21 cellular contexts compared by ENCODE assay signal in the genomic region with DNA sequence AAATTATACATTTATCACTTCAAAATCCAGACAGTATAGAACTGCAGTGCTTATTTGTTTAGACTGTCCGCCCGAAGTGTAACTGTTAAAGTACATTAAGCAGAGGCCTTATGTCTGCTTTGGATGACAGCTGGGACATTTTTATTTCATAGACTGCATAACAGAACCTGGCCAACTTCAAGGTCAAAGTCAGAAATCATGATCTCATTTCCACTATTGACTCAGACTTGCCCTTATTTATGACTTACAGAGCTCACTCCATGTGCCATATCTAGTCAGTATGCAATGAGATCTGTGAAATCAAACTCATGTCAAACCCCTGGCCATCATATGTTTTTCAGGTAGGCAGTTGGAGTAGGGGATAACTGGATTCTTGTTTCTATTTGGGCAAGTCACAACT.
"Had no signal": no experiment of that assay in that cellular context is flagged by ENCODE, and none has a peak within 500 bp of the region (broad histone marks: within the 10 kb centered on the region; RNA-seq: fewer than 3 reads in every experiment).

No MANE protein-coding gene starts in this region.

- H3K27me3 ChIP-seq: dorsolateral prefrontal cortex, left lung, ovary, spleen, upper lobe of left lung had no signal

- H3K27me3 Mint-ChIP-seq: activated naive CD8-positive, alpha-beta T cell; stimulated activated naive B cell treated with anti-CD40 and anti-IgM and Interleukin-4, amounts not matched to agents 10 μg/mL and 1 μg/mL and 100 μg/mL, for 72 hours had no signal

- H3K4me1 ChIP-seq: upper lobe of left lung had no signal

- H3K27ac ChIP-seq: epithelial cell of prostate, foreskin keratinocyte, left lung, spleen, thoracic aorta, upper lobe of left lung had no signal

- H3K4me3 Mint-ChIP-seq: activated naive CD8-positive, alpha-beta T cell; activated T-cell treated with anti-CD3 and anti-CD28 coated beads, Interleukin-2, amount 50 U/mL, for 72 hours; naive thymus-derived CD4-positive, alpha-beta T cell; stimulated activated naive B cell treated with anti-CD40 and anti-IgM and Interleukin-4, amounts not matched to agents 10 μg/mL and 1 μg/mL and 100 μg/mL, for 72 hours; T-helper 1 cell treated with Interleukin-12 subunit alpha and Interleukin-12 subunit beta and Interleukin-4 antibody, amounts not matched to agents 30 μg/mL and 1 μg/mL, for 36 hours had no signal

- H3K9me3 Mint-ChIP-seq: activated T-cell treated with anti-CD3 and anti-CD28 coated beads, Interleukin-2, amount 50 U/mL, for 72 hours; stimulated activated naive B cell treated with anti-CD40 and anti-IgM and Interleukin-4, amounts not matched to agents 10 μg/mL and 1 μg/mL and 100 μg/mL, for 72 hours; T-helper 1 cell treated with Interleukin-12 subunit alpha and Interleukin-12 subunit beta and Interleukin-4 antibody, amounts not matched to agents 30 μg/mL and 1 μg/mL, for 36 hours had no signal

- H3K36me3 Mint-ChIP-seq: activated naive CD8-positive, alpha-beta T cell; naive thymus-derived CD4-positive, alpha-beta T cell; stimulated activated naive B cell treated with anti-CD40 and anti-IgM and Interleukin-4, amounts not matched to agents 10 μg/mL and 1 μg/mL and 100 μg/mL, for 72 hours had no signal

- H3K36me3 ChIP-seq: left lung, ovary, spleen, thoracic aorta, upper lobe of left lung had no signal

- H3K4me1 Mint-ChIP-seq: naive thymus-derived CD4-positive, alpha-beta T cell had no signal

- FAIRE-seq: keratinocyte had no signal

- H3K9me3 ChIP-seq: ovary, thoracic aorta had no signal

- ATAC-seq: foreskin keratinocyte; left lung; naive thymus-derived CD4-positive, alpha-beta T cell; sciatic nerve; stimulated activated naive B cell treated with anti-CD40 and anti-IgM and Interleukin-4, amounts not matched to agents 10 μg/mL and 1 μg/mL and 100 μg/mL, for 72 hours had no signal

- H3K27ac Mint-ChIP-seq: activated naive CD8-positive, alpha-beta T cell; activated T-cell treated with anti-CD3 and anti-CD28 coated beads, Interleukin-2, amount 50 U/mL, for 72 hours; naive thymus-derived CD4-positive, alpha-beta T cell; stimulated activated naive B cell treated with anti-CD40 and anti-IgM and Interleukin-4, amounts not matched to agents 10 μg/mL and 1 μg/mL and 100 μg/mL, for 72 hours; T-helper 1 cell treated with Interleukin-12 subunit alpha and Interleukin-12 subunit beta and Interleukin-4 antibody, amounts not matched to agents 30 μg/mL and 1 μg/mL, for 36 hours had no signal

- DNase-seq: activated CD4-positive, alpha-beta T cell treated with anti-CD3 and anti-CD28 coated beads, Interleukin-2, amount 50 U/mL, for 1 hour; activated CD4-positive, CD25-positive, alpha-beta regulatory T cell treated with anti-CD3 and anti-CD28 coated beads, Interleukin-2, amount 50 U/mL, for 72 hours; activated gamma-delta T cell treated with Interleukin-2 at 50 U/mL for 16 hours; activated T-cell treated with anti-CD3 and anti-CD28 coated beads, Interleukin-2, amount 50 U/mL, for 72 hours; dorsolateral prefrontal cortex; foreskin keratinocyte; hypothalamus; left lung; mesenchymal stem cell; naive thymus-derived CD4-positive, alpha-beta T cell; spleen; stimulated activated CD4-positive, alpha-beta T cell treated with anti-CD3 and anti-CD28 coated beads, Interleukin-4, amount 100 ng/mL, for 4 hours; stimulated activated naive B cell treated with anti-CD40 and anti-IgM and Interleukin-4, amounts not matched to agents 10 μg/mL and 1 μg/mL and 100 μg/mL, for 72 hours; upper lobe of left lung had no signal

- H3K4me3 ChIP-seq: dorsolateral prefrontal cortex, left lung, ovary, spleen, thoracic aorta, upper lobe of left lung had no signal
